ENCODE assay signal across 8 cellular contexts in genomic region chr17:81977211-81978091, GRCh38. TPM values are rescaled to one million over a fixed set of nuclear protein-coding genes. Genes with fewer than 3 reads are reported as not detected.
DNase-seq lines count a peak whose midpoint lies in the region.

TSS of gene ASPSCR1 (plus strand) at chr17:81977629. CDS start at chr17:81977647, 18 bp downstream.

- H3K27ac ChIP-seq in SK-N-MC (peak within 1 kb of the TSS; percentile 93), substantia nigra (ENCODE audit: low read depth, low read length, poor library complexity, severe bottlenecking) (peak within 1 kb of the TSS; percentile 86)

- H3K9ac ChIP-seq in SK-N-MC (ENCODE audit: insufficient read length), result peak within 1 kb of the TSS; percentile 93

- intact Hi-C loops in activated naive CD4-positive, alpha-beta T cell treated with anti-CD3 and anti-CD28 coated beads for 36 hours (cut with micrococcal nuclease), result loop anchor here (1.0 to 2.0 kb wide), 3 partner anchors 9 to 51 kb away; partner anchors contain the start of genes LRRC45 and MAFG

- peaks cover 3% of the 10 kb centered on the region; the same call in 1 of the 2 replicates for H3K36me3 ChIP-seq in H7 (replicated peaks; ENCODE audit: control insufficient read depth, insufficient read depth, low read length)
- 0 out of 2 replicates have a peak, but pooled peaks cover 3% of the 10 kb centered on the region for H3K36me3 ChIP-seq in SK-N-MC (ENCODE audit: insufficient read depth, low read length)

- in situ Hi-C loops in G401 (cut with HindIII; ENCODE audit: low sequenced_read_pairs), result no loop called here

- peak within 1 kb of the TSS; percentile 98 for H3K4me3 Mint-ChIP-seq in activated naive CD4-positive, alpha-beta T cell treated with anti-CD3 and anti-CD28 coated beads for 36 hours

- H3K27me3 Mint-ChIP-seq in activated naive CD4-positive, alpha-beta T cell treated with anti-CD3 and anti-CD28 coated beads for 36 hours (ENCODE audit: low read depth), result no peaks in the 10 kb centered on the region

- peak within 1 kb of the TSS; percentile 97 for H3K27ac Mint-ChIP-seq in activated naive CD4-positive, alpha-beta T cell treated with anti-CD3 and anti-CD28 coated beads for 36 hours

- peaks cover 12% of the 10 kb centered on the region for H3K27me3 ChIP-seq in H7 (ENCODE audit: control insufficient read depth, insufficient read depth, low read length)

- CTCF ChIA-PET in activated naive CD4-positive, alpha-beta T cell treated with anti-CD3 and anti-CD28 coated beads for 36 hours (lab: Charles Lee), result interaction anchor here (0.8 kb wide), 1 partner anchor 43 kb away, joined by 5 read pairs; no protein-coding TSS in a partner anchor

- peak; percentile 85 for DNase-seq in G401 (ENCODE audit: low spot score)
- DNase-seq in H7, result peak; percentile 98
- DNase-seq in M059J (ENCODE audit: low read depth), result peak; percentile 80
- peak; percentile 50 for DNase-seq in SK-N-MC (ENCODE audit: low read depth, low spot score)
- peak; percentile 89 for DNase-seq in activated naive CD4-positive, alpha-beta T cell treated with anti-CD3 and anti-CD28 coated beads for 36 hours
- DNase-seq in germinal center (ENCODE audit: low spot score), result peak; percentile 91
- DNase-seq in nucleus accumbens (lab: John Stamatoyannopoulos, UW), result peak in 55 of 56 donors; percentile 38 to 93 (median 80)
- peak; percentile 34 to 94 (median 81) for DNase-seq in substantia nigra (lab: John Stamatoyannopoulos, UW)

- peaks cover 5% of the 10 kb centered on the region for H3K36me3 Mint-ChIP-seq in activated naive CD4-positive, alpha-beta T cell treated with anti-CD3 and anti-CD28 coated beads for 36 hours (ENCODE audit: low read depth)

- peaks cover 37% of the 10 kb centered on the region for H3K4me1 Mint-ChIP-seq in activated naive CD4-positive, alpha-beta T cell treated with anti-CD3 and anti-CD28 coated beads for 36 hours (ENCODE audit: low read depth)

- H3K4me3 ChIP-seq in H7 (ENCODE audit: insufficient read depth, low read depth, low read length) (peak within 1 kb of the TSS; percentile 86), SK-N-MC (peak within 1 kb of the TSS; percentile 97)

- peaks cover 4% of the 10 kb centered on the region for H3K9me3 Mint-ChIP-seq in activated naive CD4-positive, alpha-beta T cell treated with anti-CD3 and anti-CD28 coated beads for 36 hours

- peaks cover under 1% of the 10 kb centered on the region; the same call in 1 of the 2 replicates for H3K9me3 ChIP-seq in SK-N-MC (ENCODE audit: low read depth, low read length)

RNA-seq across cellular contexts. Expression of gene ASPSCR1, which starts in this region (rescaled TPM):
- 37.6 and 42.0 TPM in 2 replicates for total RNA-seq in G401 (2014; rRNA removed; shearing (Covaris generic))
- total RNA-seq in H7 (2014; rRNA removed; shearing (Covaris generic)), result 62.1 and 65.8 TPM in 2 replicates
- 27.4 and 33.0 TPM in 2 replicates for total RNA-seq in M059J (2014; rRNA removed; shearing (Covaris generic))
- total RNA-seq in activated naive CD4-positive, alpha-beta T cell treated with anti-CD3 and anti-CD28 coated beads for 36 hours, result 10 to 100 TPM; 33.6 to 34.8 TPM

Comparison
In these comparisons a context has a peak if more than half of its experiments do, and no peak if none do; other contexts are left out.
1. Peak in every context shown above with its lines: DNase-seq, H3K4me3 ChIP-seq and H3K27ac ChIP-seq.